ENCODE assay signal across 8 cellular contexts in the genomic region with DNA sequence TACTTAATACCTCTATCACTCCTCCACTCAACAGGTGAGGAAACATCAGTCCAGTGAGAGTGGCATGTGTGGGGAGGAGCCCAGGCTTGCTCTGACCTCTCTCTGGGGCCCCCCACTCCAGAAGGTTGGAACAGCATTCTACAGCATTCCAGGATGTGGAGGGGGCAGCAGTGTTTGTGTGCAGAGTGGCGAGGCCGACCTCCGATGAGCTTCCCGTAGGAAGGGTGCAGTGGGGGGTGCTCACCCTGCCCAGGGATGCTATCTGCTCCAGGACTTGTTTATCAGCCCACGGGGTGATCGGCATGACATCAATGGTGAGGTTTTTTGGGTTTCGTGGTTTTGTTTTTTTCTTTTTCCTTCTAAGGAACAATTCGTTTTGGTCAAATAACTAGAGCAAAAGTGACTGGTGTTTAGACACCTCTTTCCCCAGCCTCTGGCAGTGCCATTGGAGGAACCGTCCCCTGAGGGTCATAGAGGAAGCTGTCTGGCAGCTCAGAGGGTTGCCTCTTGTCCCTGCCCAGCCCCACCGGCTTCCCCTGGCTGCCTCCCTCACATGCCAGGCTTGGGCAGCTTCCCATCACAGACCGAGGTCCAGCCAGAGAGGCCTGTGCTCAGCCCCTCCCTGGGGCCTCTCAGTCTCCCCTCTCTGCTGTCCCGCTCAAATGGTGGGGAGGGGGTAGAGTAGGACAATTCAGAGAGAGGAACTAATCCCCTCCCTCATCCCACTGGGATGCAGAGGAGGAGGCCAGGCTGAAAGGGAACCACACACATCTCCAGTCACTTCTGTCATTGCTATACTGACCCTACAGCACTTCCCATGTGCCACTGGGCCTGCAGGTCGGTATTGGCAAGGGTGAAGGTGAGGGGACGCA.
DNase-seq lines count a peak whose midpoint lies in the region; ATAC-seq, FAIRE-seq and TF ChIP-seq lines count a peak whose summit lies in the region.

No MANE protein-coding gene starts in this region.

- FAIRE-seq in HepG2 (lab: Jason Lieb, UNC): peak; percentile 86

- H3K4me1 Mint-ChIP-seq in activated CD4-positive, alpha-beta T cell treated with anti-CD3 and anti-CD28 coated beads for 36 hours: peaks cover 75% of the 10 kb centered on the region
- H3K4me1 Mint-ChIP-seq in activated naive CD8-positive, alpha-beta T cell treated with anti-CD3 and anti-CD28 coated beads, Interleukin-2, amount 10 ng/mL, durations not matched to agents 7 days and 5 days: peaks cover 75% of the 10 kb centered on the region

- TF ChIP-seq EP300 in HepG2 (IDR thresholded peaks at IDR 0.05; ENCODE audit: low read depth in 2 of 2, low read length in 2 of 2) (peak in 1 of 2 experiments; percentile 50; a peak in 2 of 4 replicates), HepG2 (CRISPR knock-in tag; IDR thresholded peaks at IDR 0.05; ENCODE audit: borderline replicate concordance) (no peak)

- peak; percentile 42 for TF ChIP-seq CTCF in HepG2 (CRISPR knock-in tag; IDR thresholded peaks at IDR 0.05)
- no peak for TF ChIP-seq CTCF in thoracic aorta (IDR thresholded peaks at IDR 0.05)

- no peak overlapping the region for H3K4me3 ChIP-seq in HepG2 (replicated peaks in 1 of 3; ENCODE audit: insufficient read depth in 1 of 3, low read depth in 2 of 3, low read length in 3 of 3)
- H3K4me3 ChIP-seq in thoracic aorta: no peak overlapping the region

- CTCF ChIA-PET in activated CD4-positive, alpha-beta T cell treated with anti-CD3 and anti-CD28 coated beads for 36 hours (lab: Charles Lee): interaction anchor here (0.6 to 16.9 kb wide), 11 partner anchors 10 to 411 kb away, joined by 3 to 239 read pairs (median 4); partner anchors contain the start of gene ZFP36L2
- CTCF ChIA-PET in HepG2 (lab: Yijun Ruan, JAX; ENCODE audit: low intra/inter-chr PET ratio, low total read pairs): interaction anchor here (1.5 to 2.3 kb wide), 3 partner anchors 98 to 412 kb away, joined by 3 to 34 read pairs (median 6); partner anchors contain the start of gene ZFP36L2

- no peak for TF ChIP-seq RAD21 in HepG2 (CRISPR knock-in tag; IDR thresholded peaks at IDR 0.05)

- intact Hi-C loops in activated CD4-positive, alpha-beta T cell treated with anti-CD3 and anti-CD28 coated beads for 36 hours (cut with DNase I, micrococcal nuclease): loop anchor here (2.0 to 10.0 kb wide), 11 partner anchors 153 to 467 kb away; partner anchors contain the start of gene THADA (in 2 of the 2)
- intact Hi-C loops in HepG2 (cut with micrococcal nuclease; ENCODE audit: unreplicated experiment): loop anchor here (2.0 to 5.0 kb wide), 4 partner anchors 33 to 303 kb away; no protein-coding TSS in a partner anchor

- H3K9ac ChIP-seq in HepG2 (ENCODE audit: insufficient read depth, low read depth, low read length): no peak overlapping the region

- H3K36me3 Mint-ChIP-seq in activated CD4-positive, alpha-beta T cell treated with anti-CD3 and anti-CD28 coated beads for 36 hours (ENCODE audit: low read depth): peaks cover 9% of the 10 kb centered on the region
- H3K36me3 Mint-ChIP-seq in activated naive CD8-positive, alpha-beta T cell treated with anti-CD3 and anti-CD28 coated beads, Interleukin-2, amount 10 ng/mL, durations not matched to agents 7 days and 5 days: peaks cover 5% of the 10 kb centered on the region

- peak overlapping the region; percentile 34 for H3K4me2 ChIP-seq in HepG2 (ENCODE audit: low read depth, low read length)

- H3K4me3 Mint-ChIP-seq in activated CD4-positive, alpha-beta T cell treated with anti-CD3 and anti-CD28 coated beads for 36 hours: no peak overlapping the region
- H3K4me3 Mint-ChIP-seq in activated naive CD8-positive, alpha-beta T cell treated with anti-CD3 and anti-CD28 coated beads, Interleukin-2, amount 10 ng/mL, durations not matched to agents 7 days and 5 days: peak overlapping the region; percentile 64

- POLR2A ChIA-PET in activated CD4-positive, alpha-beta T cell treated with anti-CD3 and anti-CD28 coated beads for 36 hours (lab: Charles Lee): interaction anchor here (0.7 to 1.9 kb wide), 4 partner anchors 45 to 97 kb away, joined by 3 to 8 read pairs (median 4); partner anchors contain the start of gene ZFP36L2
- POLR2A ChIA-PET in activated naive CD8-positive, alpha-beta T cell treated with anti-CD3 and anti-CD28 coated beads, Interleukin-2, amount 10 ng/mL, durations not matched to agents 7 days and 5 days (lab: Charles Lee): interaction anchor here (0.7 to 22.2 kb wide), 10 partner anchors 10 to 466 kb away, joined by 3 to 1375 read pairs (median 4); partner anchors contain the start of genes THADA and ZFP36L2
- POLR2A ChIA-PET in HepG2 (lab: Yijun Ruan, JAX): interaction anchor here (0.6 to 6.3 kb wide), 4 partner anchors 19 to 150 kb away, joined by 3 to 46 read pairs (median 16); partner anchors contain the start of gene ZFP36L2

- H3K27me3 Mint-ChIP-seq in activated CD4-positive, alpha-beta T cell treated with anti-CD3 and anti-CD28 coated beads for 36 hours: no peaks in the 10 kb centered on the region
- no peaks in the 10 kb centered on the region for H3K27me3 Mint-ChIP-seq in activated naive CD8-positive, alpha-beta T cell treated with anti-CD3 and anti-CD28 coated beads, Interleukin-2, amount 10 ng/mL, durations not matched to agents 7 days and 5 days

- peak overlapping the region; percentile 78 for H3K27ac Mint-ChIP-seq in activated CD4-positive, alpha-beta T cell treated with anti-CD3 and anti-CD28 coated beads for 36 hours
- H3K27ac Mint-ChIP-seq in activated naive CD8-positive, alpha-beta T cell treated with anti-CD3 and anti-CD28 coated beads, Interleukin-2, amount 10 ng/mL, durations not matched to agents 7 days and 5 days: peak overlapping the region; percentile 100

- H3K9me3 Mint-ChIP-seq in activated CD4-positive, alpha-beta T cell treated with anti-CD3 and anti-CD28 coated beads for 36 hours (ENCODE audit: low read depth): no peaks in the 10 kb centered on the region
- H3K9me3 Mint-ChIP-seq in activated naive CD8-positive, alpha-beta T cell treated with anti-CD3 and anti-CD28 coated beads, Interleukin-2, amount 10 ng/mL, durations not matched to agents 7 days and 5 days: no peaks in the 10 kb centered on the region

- in situ Hi-C loops in HepG2 (cut with HindIII; ENCODE audit: extremely low pct_ligation_motif_present, low pct_unique_long_range_greater_than_20kb): loop anchor here (5.0 kb wide), 3 partner anchors 97 to 352 kb away; partner anchors contain the start of gene ZFP36L2

- no peak for TF ChIP-seq POLR2A in HepG2 (IDR thresholded peaks at IDR 0.05; ENCODE audit: insufficient read depth in 1 of 2, low read depth in 2 of 2, low read length in 2 of 2)

- ATAC-seq in activated CD4-positive, alpha-beta T cell treated with anti-CD3 and anti-CD28 coated beads for 36 hours: no peak
- no peak for ATAC-seq in activated naive CD8-positive, alpha-beta T cell treated with anti-CD3 and anti-CD28 coated beads, Interleukin-2, amount 10 ng/mL, durations not matched to agents 7 days and 5 days (ENCODE audit: low read depth)
- peak; percentile 15 for ATAC-seq in HepG2
- ATAC-seq in thoracic aorta (ENCODE audit: insufficient number of reproducible peaks, low FRiP score, low read depth): no peak

- peaks cover 76% of the 10 kb centered on the region for H3K4me1 ChIP-seq in HepG2 (ENCODE audit: insufficient read depth, low read length)
- H3K4me1 ChIP-seq in thoracic aorta (ENCODE audit: control insufficient read depth in 1 of 2, low read depth in 2 of 2): peaks cover 16 to 37% of the 10 kb centered on the region in 2 donors

- no peak overlapping the region for H2AFZ ChIP-seq in HepG2 (ENCODE audit: low read length)

- no TSS peak for BruUV-seq in HepG2 (replicated peaks; lab: Mats Ljungman, UMichigan)

- DNase-seq in activated CD4-positive, alpha-beta T cell treated with anti-CD3 and anti-CD28 coated beads for 36 hours: peak; percentile 44
- DNase-seq in activated CD4-positive, alpha-beta T cell treated with anti-CD3 and anti-CD28 coated beads for 4 hours: no peak
- no peak for DNase-seq in activated naive CD8-positive, alpha-beta T cell treated with anti-CD3 and anti-CD28 coated beads, Interleukin-2, amount 10 ng/mL, durations not matched to agents 7 days and 5 days
- DNase-seq in HepG2 (ENCODE audit: low spot score) (peak; percentile 65), thoracic aorta (ENCODE audit: low spot score) (no peak), NCI-H2196 (lab: John Stamatoyannopoulos, UW; ENCODE audit: unreplicated experiment) (no peak), SKM-1 treated with dmso at 0.1 percent for 144 hours (lab: John Stamatoyannopoulos, UW; ENCODE audit: unreplicated experiment) (no peak), NCI-H1694 treated with DMSO at 0.1 percent for 48 hours (lab: John Stamatoyannopoulos, UW) (no peak)

- WGBS in HepG2 (ENCODE audit: low lambda C conversion rate): 45% methylated on average over 11 of the region's 14 CpGs

- no peaks in the 10 kb centered on the region for H3K36me3 ChIP-seq in HepG2 (replicated peaks in 1 of 2; ENCODE audit: control insufficient read depth in 1 of 2, insufficient read depth in 2 of 2, low read length in 2 of 2)
- H3K36me3 ChIP-seq in thoracic aorta: no peaks in the 10 kb centered on the region

- H3K79me2 ChIP-seq in HepG2 (ENCODE audit: insufficient read depth, low read length): no peaks in the 10 kb centered on the region

- no peaks in the 10 kb centered on the region for H3K9me3 ChIP-seq in HepG2 (ENCODE audit: low read length)
- H3K9me3 ChIP-seq in thoracic aorta: no peaks in the 10 kb centered on the region

- H3K27me3 ChIP-seq in HepG2 (ENCODE audit: control insufficient read depth in 1 of 2, insufficient read depth in 2 of 2, low read length in 2 of 2) (no peaks in the 10 kb centered on the region), thoracic aorta (replicated peaks; ENCODE audit: insufficient read depth) (no peaks in the 10 kb centered on the region)

- H3K27ac ChIP-seq in HepG2 (ENCODE audit: extremely low read length, insufficient read depth, low read length) (no peak overlapping the region), thoracic aorta (peak overlapping the region; percentile 32 to 55)

- H4K20me1 ChIP-seq in HepG2 (ENCODE audit: insufficient read depth, low read length): no peaks in the 10 kb centered on the region

TF ChIP-seq in HepG2, 621 proteins besides CTCF, POLR2A, EP300 and RAD21 (continues in another document):
- TF ChIP-seq NR2F2 (IDR thresholded peaks at IDR 0.05; ENCODE audit: borderline replicate concordance, low read depth) (peak; percentile 41; the same call in 1 of the 2 replicates), GABPA (IDR thresholded peaks at IDR 0.05; ENCODE audit: low read depth, low read length) (no peak), GABPA (CRISPR knock-in tag; IDR thresholded peaks at IDR 0.05; ENCODE audit: low read depth) (no peak)
- TF ChIP-seq, protein P1, sequence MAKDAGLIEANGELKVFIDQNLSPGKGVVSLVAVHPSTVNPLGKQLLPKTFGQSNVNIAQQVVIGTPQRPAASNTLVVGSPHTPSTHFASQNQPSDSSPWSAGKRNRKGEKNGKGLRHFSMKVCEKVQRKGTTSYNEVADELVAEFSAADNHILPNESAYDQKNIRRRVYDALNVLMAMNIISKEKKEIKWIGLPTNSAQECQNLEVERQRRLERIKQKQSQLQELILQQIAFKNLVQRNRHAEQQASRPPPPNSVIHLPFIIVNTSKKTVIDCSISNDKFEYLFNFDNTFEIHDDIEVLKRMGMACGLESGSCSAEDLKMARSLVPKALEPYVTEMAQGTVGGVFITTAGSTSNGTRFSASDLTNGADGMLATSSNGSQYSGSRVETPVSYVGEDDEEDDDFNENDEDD (CRISPR knock-in tag; IDR thresholded peaks at IDR 0.05; ENCODE audit: borderline replicate concordance): peak; percentile 20; the same call in 1 of the 2 replicates

Comparison
In these comparisons a context has a peak if more than half of its experiments do, and no peak if none do; other contexts are left out.
1. DNase-seq: peak in activated CD4-positive, alpha-beta T cell treated with anti-CD3 and anti-CD28 coated beads for 36 hours (single experiment) and HepG2 (single experiment); none in activated CD4-positive, alpha-beta T cell treated with anti-CD3 and anti-CD28 coated beads for 4 hours (0 of 2), activated naive CD8-positive, alpha-beta T cell treated with anti-CD3 and anti-CD28 coated beads, Interleukin-2, amount 10 ng/mL, durations not matched to agents 7 days and 5 days (single experiment), thoracic aorta (single experiment), NCI-H2196 (single experiment), SKM-1 treated with dmso at 0.1 percent for 144 hours (single experiment) and NCI-H1694 treated with DMSO at 0.1 percent for 48 hours (single experiment).